In genomic region chr1:188017921-188018320, GRCh38 we compare ENCODE assay signal across 27 cellular contexts.
"Had no signal": no experiment of that assay in that cellular context is flagged by ENCODE, and none has a peak within 500 bp of the region (broad histone marks: within the 10 kb centered on the region; RNA-seq: fewer than 3 reads in every experiment).

No MANE protein-coding gene starts in this region.

- H3K27ac ChIP-seq: ascending aorta, breast epithelium, coronary artery, dorsolateral prefrontal cortex, foreskin keratinocyte, gastrocnemius medialis, heart left ventricle had no signal

- H3K4me1 ChIP-seq: ascending aorta, breast epithelium, foreskin keratinocyte, gastrocnemius medialis, heart left ventricle had no signal

- H3K9me3 ChIP-seq: ascending aorta, gastrocnemius medialis had no signal

- H3K4me3 ChIP-seq: ascending aorta, breast epithelium, coronary artery, dorsolateral prefrontal cortex, gastrocnemius medialis, heart left ventricle had no signal

- ATAC-seq: activated CD4-positive, alpha-beta T cell treated with anti-CD3 and anti-CD28 coated beads for 36 hours; activated CD8-positive, alpha-beta memory T cell treated with anti-CD3 and anti-CD28 coated beads, Interleukin-2, amount 10 ng/mL, durations not matched to agents 7 days and 5 days; activated CD8-positive, alpha-beta T cell treated with anti-CD3 and anti-CD28 coated beads, Interleukin-2, amount 10 ng/mL, durations not matched to agents 7 days and 5 days; activated naive CD8-positive, alpha-beta T cell treated with anti-CD3 and anti-CD28 coated beads, Interleukin-2, amount 50 U/mL, for 24 hours; esophagus mucosa; foreskin keratinocyte; gastrocnemius medialis; heart left ventricle had no signal

- DNase-seq: activated CD4-positive, alpha-beta memory T cell treated with anti-CD3 and anti-CD28 coated beads for 36 hours; activated CD4-positive, alpha-beta T cell treated with anti-CD3 and anti-CD28 coated beads for 36 hours; activated CD4-positive, alpha-beta T cell treated with anti-CD3 and anti-CD28 coated beads, Interleukin-2, amount 10 ng/mL, durations not matched to agents 24 days and 14 days; activated CD4-positive, CD25-positive, alpha-beta regulatory T cell; activated CD4-positive, CD25-positive, alpha-beta regulatory T cell treated with anti-CD3 and anti-CD28 coated beads, Interleukin-2, amount 50 U/mL, for 72 hours; activated CD8-positive, alpha-beta memory T cell treated with anti-CD3 and anti-CD28 coated beads, Interleukin-2, amount 10 ng/mL, durations not matched to agents 7 days and 5 days; activated CD8-positive, alpha-beta memory T cell treated with anti-CD3 and anti-CD28 coated beads, Interleukin-2, amount 50 U/mL, for 4 hours; activated CD8-positive, alpha-beta T cell treated with anti-CD3 and anti-CD28 coated beads, Interleukin-2, amount 10 ng/mL, durations not matched to agents 7 days and 5 days; activated effector memory CD4-positive, alpha-beta T cell treated with anti-CD3 and anti-CD28 coated beads, Interleukin-2, amount 50 U/mL, for 16 hours; activated naive CD4-positive, alpha-beta T cell treated with anti-CD3 and anti-CD28 coated beads for 36 hours; activated naive CD8-positive, alpha-beta T cell treated with anti-CD3 and anti-CD28 coated beads for 36 hours; activated naive CD8-positive, alpha-beta T cell treated with anti-CD3 and anti-CD28 coated beads, Interleukin-2, amount 50 U/mL, for 24 hours; activated T-cell treated with anti-CD3 and anti-CD28 coated beads, Interleukin-2, amount 50 U/mL, for 1 hour; activated T-cell treated with anti-CD3 and anti-CD28 coated beads, Interleukin-2, amount 50 U/mL, for 48 hours; dorsolateral prefrontal cortex; effector memory CD4-positive, alpha-beta T cell; endodermal cell; foreskin keratinocyte; gastrocnemius medialis; glutamatergic neuron; heart left ventricle; hypothalamus; T-helper 9 cell had no signal

- H3K27me3 ChIP-seq: ascending aorta, breast epithelium, dorsolateral prefrontal cortex, foreskin keratinocyte, gastrocnemius medialis, heart left ventricle had no signal

- H3K36me3 ChIP-seq: ascending aorta, breast epithelium, gastrocnemius medialis, heart left ventricle had no signal
